ENCODE assay signal across 1 cellular context in the genomic region with DNA sequence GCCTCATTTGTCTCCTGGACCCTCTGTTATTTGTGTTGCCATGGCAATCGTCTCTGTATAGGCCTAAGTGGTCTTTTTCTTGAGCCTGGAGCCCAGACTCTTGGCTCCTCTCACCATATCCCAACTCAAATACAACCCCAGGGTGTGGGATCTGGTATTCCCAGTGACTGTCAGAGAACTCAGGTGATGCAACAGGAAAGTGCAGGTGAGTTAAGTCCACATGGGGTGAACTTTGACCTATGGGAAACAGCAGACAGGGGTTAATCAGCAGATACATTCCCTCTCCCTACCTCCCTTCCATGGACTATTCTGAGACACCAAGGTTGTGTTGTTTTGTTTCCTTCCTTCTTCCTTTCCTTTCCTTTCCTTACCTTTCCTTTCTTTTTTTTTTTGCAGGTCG.
TF ChIP-seq lines count a peak whose summit lies in the region.

No MANE protein-coding gene starts in this region.

TF ChIP-seq in HepG2, 621 proteins besides CTCF, POLR2A, EP300 and RAD21 (continued from another document and continues in another):
- TF ChIP-seq, protein P1, sequence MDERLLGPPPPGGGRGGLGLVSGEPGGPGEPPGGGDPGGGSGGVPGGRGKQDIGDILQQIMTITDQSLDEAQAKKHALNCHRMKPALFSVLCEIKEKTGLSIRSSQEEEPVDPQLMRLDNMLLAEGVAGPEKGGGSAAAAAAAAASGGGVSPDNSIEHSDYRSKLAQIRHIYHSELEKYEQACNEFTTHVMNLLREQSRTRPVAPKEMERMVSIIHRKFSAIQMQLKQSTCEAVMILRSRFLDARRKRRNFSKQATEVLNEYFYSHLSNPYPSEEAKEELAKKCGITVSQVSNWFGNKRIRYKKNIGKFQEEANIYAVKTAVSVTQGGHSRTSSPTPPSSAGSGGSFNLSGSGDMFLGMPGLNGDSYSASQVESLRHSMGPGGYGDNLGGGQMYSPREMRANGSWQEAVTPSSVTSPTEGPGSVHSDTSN (CRISPR knock-in tag; IDR thresholded peaks at IDR 0.05): no peak
- TF ChIP-seq, protein P2, sequence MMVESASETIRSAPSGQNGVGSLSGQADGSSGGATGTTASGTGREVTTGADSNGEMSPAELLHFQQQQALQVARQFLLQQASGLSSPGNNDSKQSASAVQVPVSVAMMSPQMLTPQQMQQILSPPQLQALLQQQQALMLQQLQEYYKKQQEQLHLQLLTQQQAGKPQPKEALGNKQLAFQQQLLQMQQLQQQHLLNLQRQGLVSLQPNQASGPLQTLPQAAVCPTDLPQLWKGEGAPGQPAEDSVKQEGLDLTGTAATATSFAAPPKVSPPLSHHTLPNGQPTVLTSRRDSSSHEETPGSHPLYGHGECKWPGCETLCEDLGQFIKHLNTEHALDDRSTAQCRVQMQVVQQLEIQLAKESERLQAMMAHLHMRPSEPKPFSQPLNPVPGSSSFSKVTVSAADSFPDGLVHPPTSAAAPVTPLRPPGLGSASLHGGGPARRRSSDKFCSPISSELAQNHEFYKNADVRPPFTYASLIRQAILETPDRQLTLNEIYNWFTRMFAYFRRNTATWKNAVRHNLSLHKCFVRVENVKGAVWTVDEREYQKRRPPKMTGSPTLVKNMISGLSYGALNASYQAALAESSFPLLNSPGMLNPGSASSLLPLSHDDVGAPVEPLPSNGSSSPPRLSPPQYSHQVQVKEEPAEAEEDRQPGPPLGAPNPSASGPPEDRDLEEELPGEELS (CRISPR knock-in tag; IDR thresholded peaks at IDR 0.05): peak; percentile 68
- TF ChIP-seq, protein P3, sequence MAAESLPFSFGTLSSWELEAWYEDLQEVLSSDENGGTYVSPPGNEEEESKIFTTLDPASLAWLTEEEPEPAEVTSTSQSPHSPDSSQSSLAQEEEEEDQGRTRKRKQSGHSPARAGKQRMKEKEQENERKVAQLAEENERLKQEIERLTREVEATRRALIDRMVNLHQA (CRISPR knock-in tag; IDR thresholded peaks at IDR 0.05): no peak
- TF ChIP-seq ASH2L (IDR thresholded peaks at IDR 0.05; ENCODE audit: insufficient read length, low read depth, low read length): no peak
- TF ChIP-seq NFATC3 (CRISPR knock-in tag; IDR thresholded peaks at IDR 0.05): no peak
- no peak for TF ChIP-seq ZNF333 (CRISPR knock-in tag; IDR thresholded peaks at IDR 0.05; ENCODE audit: borderline replicate concordance)
- TF ChIP-seq, protein P4, sequence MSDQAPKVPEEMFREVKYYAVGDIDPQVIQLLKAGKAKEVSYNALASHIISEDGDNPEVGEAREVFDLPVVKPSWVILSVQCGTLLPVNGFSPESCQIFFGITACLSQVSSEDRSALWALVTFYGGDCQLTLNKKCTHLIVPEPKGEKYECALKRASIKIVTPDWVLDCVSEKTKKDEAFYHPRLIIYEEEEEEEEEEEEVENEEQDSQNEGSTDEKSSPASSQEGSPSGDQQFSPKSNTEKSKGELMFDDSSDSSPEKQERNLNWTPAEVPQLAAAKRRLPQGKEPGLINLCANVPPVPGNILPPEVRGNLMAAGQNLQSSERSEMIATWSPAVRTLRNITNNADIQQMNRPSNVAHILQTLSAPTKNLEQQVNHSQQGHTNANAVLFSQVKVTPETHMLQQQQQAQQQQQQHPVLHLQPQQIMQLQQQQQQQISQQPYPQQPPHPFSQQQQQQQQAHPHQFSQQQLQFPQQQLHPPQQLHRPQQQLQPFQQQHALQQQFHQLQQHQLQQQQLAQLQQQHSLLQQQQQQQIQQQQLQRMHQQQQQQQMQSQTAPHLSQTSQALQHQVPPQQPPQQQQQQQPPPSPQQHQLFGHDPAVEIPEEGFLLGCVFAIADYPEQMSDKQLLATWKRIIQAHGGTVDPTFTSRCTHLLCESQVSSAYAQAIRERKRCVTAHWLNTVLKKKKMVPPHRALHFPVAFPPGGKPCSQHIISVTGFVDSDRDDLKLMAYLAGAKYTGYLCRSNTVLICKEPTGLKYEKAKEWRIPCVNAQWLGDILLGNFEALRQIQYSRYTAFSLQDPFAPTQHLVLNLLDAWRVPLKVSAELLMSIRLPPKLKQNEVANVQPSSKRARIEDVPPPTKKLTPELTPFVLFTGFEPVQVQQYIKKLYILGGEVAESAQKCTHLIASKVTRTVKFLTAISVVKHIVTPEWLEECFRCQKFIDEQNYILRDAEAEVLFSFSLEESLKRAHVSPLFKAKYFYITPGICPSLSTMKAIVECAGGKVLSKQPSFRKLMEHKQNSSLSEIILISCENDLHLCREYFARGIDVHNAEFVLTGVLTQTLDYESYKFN (CRISPR knock-in tag; conservative IDR thresholded peaks at IDR 0.05): peak; percentile 66; the same call in 1 of the 2 replicates
- no peak for TF ChIP-seq ZNF34 (CRISPR knock-in tag; IDR thresholded peaks at IDR 0.05; ENCODE audit: borderline replicate concordance)
- TF ChIP-seq SP140L (CRISPR knock-in tag; IDR thresholded peaks at IDR 0.05; ENCODE audit: borderline replicate concordance): no peak
- TF ChIP-seq, protein P5, sequence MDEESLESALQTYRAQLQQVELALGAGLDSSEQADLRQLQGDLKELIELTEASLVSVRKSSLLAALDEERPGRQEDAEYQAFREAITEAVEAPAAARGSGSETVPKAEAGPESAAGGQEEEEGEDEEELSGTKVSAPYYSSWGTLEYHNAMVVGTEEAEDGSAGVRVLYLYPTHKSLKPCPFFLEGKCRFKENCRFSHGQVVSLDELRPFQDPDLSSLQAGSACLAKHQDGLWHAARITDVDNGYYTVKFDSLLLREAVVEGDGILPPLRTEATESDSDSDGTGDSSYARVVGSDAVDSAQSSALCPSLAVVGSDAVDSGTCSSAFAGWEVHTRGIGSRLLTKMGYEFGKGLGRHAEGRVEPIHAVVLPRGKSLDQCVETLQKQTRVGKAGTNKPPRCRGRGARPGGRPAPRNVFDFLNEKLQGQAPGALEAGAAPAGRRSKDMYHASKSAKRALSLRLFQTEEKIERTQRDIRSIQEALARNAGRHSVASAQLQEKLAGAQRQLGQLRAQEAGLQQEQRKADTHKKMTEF (CRISPR knock-in tag; IDR thresholded peaks at IDR 0.05): 0 out of 2 replicates have a peak, but pooled peaks have one; percentile 30
- TF ChIP-seq ZSCAN21 (CRISPR knock-in tag; IDR thresholded peaks at IDR 0.05; ENCODE audit: borderline replicate concordance): no peak
- TF ChIP-seq CBFB (CRISPR knock-in tag; IDR thresholded peaks at IDR 0.05): no peak
- TF ChIP-seq ZNF256 (CRISPR knock-in tag; conservative IDR thresholded peaks at IDR 0.05): no peak
- 0 out of 2 replicates have a peak, but pooled peaks have one; percentile 27 for TF ChIP-seq RFX3 (CRISPR knock-in tag; IDR thresholded peaks at IDR 0.05)
- TF ChIP-seq, protein P6, sequence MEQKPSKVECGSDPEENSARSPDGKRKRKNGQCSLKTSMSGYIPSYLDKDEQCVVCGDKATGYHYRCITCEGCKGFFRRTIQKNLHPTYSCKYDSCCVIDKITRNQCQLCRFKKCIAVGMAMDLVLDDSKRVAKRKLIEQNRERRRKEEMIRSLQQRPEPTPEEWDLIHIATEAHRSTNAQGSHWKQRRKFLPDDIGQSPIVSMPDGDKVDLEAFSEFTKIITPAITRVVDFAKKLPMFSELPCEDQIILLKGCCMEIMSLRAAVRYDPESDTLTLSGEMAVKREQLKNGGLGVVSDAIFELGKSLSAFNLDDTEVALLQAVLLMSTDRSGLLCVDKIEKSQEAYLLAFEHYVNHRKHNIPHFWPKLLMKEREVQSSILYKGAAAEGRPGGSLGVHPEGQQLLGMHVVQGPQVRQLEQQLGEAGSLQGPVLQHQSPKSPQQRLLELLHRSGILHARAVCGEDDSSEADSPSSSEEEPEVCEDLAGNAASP (CRISPR knock-in tag; IDR thresholded peaks at IDR 0.05; ENCODE audit: borderline replicate concordance): peak; percentile 86; the same call in 1 of the 2 replicates
- peak; percentile 39; the same call in 1 of the 2 replicates for TF ChIP-seq KDM6A (CRISPR knock-in tag; IDR thresholded peaks at IDR 0.05; ENCODE audit: low read depth)
- TF ChIP-seq, protein P7, sequence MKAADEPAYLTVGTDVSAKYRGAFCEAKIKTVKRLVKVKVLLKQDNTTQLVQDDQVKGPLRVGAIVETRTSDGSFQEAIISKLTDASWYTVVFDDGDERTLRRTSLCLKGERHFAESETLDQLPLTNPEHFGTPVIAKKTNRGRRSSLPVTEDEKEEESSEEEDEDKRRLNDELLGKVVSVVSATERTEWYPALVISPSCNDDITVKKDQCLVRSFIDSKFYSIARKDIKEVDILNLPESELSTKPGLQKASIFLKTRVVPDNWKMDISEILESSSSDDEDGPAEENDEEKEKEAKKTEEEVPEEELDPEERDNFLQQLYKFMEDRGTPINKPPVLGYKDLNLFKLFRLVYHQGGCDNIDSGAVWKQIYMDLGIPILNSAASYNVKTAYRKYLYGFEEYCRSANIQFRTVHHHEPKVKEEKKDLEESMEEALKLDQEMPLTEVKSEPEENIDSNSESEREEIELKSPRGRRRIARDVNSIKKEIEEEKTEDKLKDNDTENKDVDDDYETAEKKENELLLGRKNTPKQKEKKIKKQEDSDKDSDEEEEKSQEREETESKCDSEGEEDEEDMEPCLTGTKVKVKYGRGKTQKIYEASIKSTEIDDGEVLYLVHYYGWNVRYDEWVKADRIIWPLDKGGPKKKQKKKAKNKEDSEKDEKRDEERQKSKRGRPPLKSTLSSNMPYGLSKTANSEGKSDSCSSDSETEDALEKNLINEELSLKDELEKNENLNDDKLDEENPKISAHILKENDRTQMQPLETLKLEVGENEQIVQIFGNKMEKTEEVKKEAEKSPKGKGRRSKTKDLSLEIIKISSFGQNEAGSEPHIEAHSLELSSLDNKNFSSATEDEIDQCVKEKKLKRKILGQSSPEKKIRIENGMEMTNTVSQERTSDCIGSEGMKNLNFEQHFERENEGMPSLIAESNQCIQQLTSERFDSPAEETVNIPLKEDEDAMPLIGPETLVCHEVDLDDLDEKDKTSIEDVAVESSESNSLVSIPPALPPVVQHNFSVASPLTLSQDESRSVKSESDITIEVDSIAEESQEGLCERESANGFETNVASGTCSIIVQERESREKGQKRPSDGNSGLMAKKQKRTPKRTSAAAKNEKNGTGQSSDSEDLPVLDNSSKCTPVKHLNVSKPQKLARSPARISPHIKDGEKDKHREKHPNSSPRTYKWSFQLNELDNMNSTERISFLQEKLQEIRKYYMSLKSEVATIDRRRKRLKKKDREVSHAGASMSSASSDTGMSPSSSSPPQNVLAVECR (CRISPR knock-in tag; IDR thresholded peaks at IDR 0.05; ENCODE audit: borderline replicate concordance): peak; percentile 23; the same call in 1 of the 2 replicates
- peak; percentile 64; the same call in 1 of the 2 replicates for TF ChIP-seq REPIN1 (CRISPR knock-in tag; IDR thresholded peaks at IDR 0.05; ENCODE audit: borderline replicate concordance, low read depth)
- no peak for TF ChIP-seq ZNF160 (CRISPR knock-in tag; IDR thresholded peaks at IDR 0.05)
- TF ChIP-seq ELF3 (CRISPR knock-in tag; IDR thresholded peaks at IDR 0.05): peak; percentile 33; the same call in 1 of the 2 replicates
- TF ChIP-seq, protein P8, sequence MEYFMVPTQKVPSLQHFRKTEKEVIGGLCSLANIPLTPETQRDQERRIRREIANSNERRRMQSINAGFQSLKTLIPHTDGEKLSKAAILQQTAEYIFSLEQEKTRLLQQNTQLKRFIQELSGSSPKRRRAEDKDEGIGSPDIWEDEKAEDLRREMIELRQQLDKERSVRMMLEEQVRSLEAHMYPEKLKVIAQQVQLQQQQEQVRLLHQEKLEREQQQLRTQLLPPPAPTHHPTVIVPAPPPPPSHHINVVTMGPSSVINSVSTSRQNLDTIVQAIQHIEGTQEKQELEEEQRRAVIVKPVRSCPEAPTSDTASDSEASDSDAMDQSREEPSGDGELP (IDR thresholded peaks at IDR 0.05; ENCODE audit: borderline replicate concordance, low read depth): peak; percentile 63; the same call in 1 of the 2 replicates
- peak; percentile 25; the same call in 1 of the 2 replicates for TF ChIP-seq HOXA3 (CRISPR knock-in tag; IDR thresholded peaks at IDR 0.05)
- TF ChIP-seq, protein P9, sequence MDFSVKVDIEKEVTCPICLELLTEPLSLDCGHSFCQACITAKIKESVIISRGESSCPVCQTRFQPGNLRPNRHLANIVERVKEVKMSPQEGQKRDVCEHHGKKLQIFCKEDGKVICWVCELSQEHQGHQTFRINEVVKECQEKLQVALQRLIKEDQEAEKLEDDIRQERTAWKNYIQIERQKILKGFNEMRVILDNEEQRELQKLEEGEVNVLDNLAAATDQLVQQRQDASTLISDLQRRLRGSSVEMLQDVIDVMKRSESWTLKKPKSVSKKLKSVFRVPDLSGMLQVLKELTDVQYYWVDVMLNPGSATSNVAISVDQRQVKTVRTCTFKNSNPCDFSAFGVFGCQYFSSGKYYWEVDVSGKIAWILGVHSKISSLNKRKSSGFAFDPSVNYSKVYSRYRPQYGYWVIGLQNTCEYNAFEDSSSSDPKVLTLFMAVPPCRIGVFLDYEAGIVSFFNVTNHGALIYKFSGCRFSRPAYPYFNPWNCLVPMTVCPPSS (IDR thresholded peaks at IDR 0.05): no peak
- TF ChIP-seq HDAC2 (CRISPR knock-in tag; IDR thresholded peaks at IDR 0.05): peak; percentile 58; the same call in 1 of the 2 replicates
- TF ChIP-seq SIN3B (IDR thresholded peaks at IDR 0.05; ENCODE audit: low read length): no peak
- peak; percentile 89 for TF ChIP-seq ZNF652 (CRISPR knock-in tag; IDR thresholded peaks at IDR 0.05; ENCODE audit: borderline replicate concordance, low read depth)
- TF ChIP-seq GTF3A (CRISPR knock-in tag; conservative IDR thresholded peaks at IDR 0.05): no peak
- peak; percentile 91 for TF ChIP-seq NR2C2 (CRISPR knock-in tag; IDR thresholded peaks at IDR 0.05; ENCODE audit: borderline replicate concordance)
- peak; percentile 56; the same call in 1 of the 2 replicates for TF ChIP-seq BCL6 (CRISPR knock-in tag; IDR thresholded peaks at IDR 0.05)
- TF ChIP-seq FOXA1 (IDR thresholded peaks at IDR 0.05): no peak
- peak; percentile 76 for TF ChIP-seq FOXA1 (CRISPR knock-in tag; IDR thresholded peaks at IDR 0.05)
- TF ChIP-seq ZNF878 (CRISPR knock-in tag; IDR thresholded peaks at IDR 0.05): no peak
- TF ChIP-seq, protein P10, sequence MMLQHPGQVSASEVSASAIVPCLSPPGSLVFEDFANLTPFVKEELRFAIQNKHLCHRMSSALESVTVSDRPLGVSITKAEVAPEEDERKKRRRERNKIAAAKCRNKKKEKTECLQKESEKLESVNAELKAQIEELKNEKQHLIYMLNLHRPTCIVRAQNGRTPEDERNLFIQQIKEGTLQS (CRISPR knock-in tag; IDR thresholded peaks at IDR 0.05): peak; percentile 87
- no peak for TF ChIP-seq SOX6 (IDR thresholded peaks at IDR 0.05)
- TF ChIP-seq SOX6 (CRISPR knock-in tag; IDR thresholded peaks at IDR 0.05): peak; percentile 74
- TF ChIP-seq HNF4G (IDR thresholded peaks at IDR 0.05; ENCODE audit: borderline replicate concordance, low read depth, low read length): peak; percentile 90
- peak; percentile 71; the same call in 1 of the 2 replicates for TF ChIP-seq HNF4G (CRISPR knock-in tag; IDR thresholded peaks at IDR 0.05; ENCODE audit: borderline replicate concordance, low read depth)
- TF ChIP-seq, protein P11, sequence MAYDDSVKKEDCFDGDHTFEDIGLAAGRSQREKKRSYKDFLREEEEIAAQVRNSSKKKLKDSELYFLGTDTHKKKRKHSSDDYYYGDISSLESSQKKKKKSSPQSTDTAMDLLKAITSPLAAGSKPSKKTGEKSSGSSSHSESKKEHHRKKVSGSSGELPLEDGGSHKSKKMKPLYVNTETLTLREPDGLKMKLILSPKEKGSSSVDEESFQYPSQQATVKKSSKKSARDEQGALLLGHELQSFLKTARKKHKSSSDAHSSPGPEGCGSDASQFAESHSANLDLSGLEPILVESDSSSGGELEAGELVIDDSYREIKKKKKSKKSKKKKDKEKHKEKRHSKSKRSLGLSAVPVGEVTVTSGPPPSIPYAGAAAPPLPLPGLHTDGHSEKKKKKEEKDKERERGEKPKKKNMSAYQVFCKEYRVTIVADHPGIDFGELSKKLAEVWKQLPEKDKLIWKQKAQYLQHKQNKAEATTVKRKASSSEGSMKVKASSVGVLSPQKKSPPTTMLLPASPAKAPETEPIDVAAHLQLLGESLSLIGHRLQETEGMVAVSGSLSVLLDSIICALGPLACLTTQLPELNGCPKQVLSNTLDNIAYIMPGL (CRISPR knock-in tag; IDR thresholded peaks at IDR 0.05; ENCODE audit: borderline replicate concordance in 1 of 2, low read depth in 1 of 2): no peak
- 0 out of 2 replicates have a peak, but pooled peaks have one; percentile 45 for TF ChIP-seq HDAC1 (CRISPR knock-in tag; IDR thresholded peaks at IDR 0.05)
- TF ChIP-seq ZSCAN25 (CRISPR knock-in tag; IDR thresholded peaks at IDR 0.05): no peak
